10 cellular contexts compared by ENCODE assay signal in the genomic region with DNA sequence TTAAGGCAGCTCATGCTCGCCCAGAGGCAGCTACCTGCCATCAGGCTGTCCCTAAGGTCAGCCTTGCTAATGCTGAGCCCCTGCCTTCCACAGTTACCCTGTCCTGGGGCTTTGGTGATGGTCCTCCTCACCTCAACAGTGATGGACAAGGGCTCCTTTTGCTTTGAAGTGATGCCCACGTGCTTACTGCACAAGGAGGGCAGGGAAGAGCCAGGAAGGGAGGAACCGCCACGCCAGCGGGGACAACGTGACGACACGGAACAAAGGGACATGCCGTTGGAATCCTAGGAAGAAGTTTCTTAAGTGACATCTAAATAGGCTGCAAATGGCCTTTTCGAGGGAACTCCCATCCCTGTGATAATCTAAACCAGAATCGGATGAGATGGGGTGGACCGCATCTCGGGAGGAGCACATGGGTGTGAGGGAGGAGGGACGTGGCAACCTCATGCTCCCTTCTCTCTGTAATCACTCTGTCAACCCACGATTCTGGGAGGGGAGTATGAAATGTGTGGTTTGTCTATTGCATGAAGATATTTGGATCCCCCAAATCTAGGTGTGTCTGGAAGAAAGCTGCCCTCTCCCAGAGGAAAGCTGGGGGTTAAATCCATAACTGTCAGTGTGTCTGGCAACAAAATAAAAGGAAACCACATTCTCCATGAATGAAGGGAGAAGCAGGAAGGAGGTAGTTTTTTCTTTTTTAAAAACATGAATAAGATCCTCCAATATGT.
DNase-seq lines count a peak whose midpoint lies in the region; FAIRE-seq and TF ChIP-seq lines count a peak whose summit lies in the region.
"Had no signal": no experiment of that assay in that cellular context is flagged by ENCODE, and none has a peak within 500 bp of the region (broad histone marks: within the 10 kb centered on the region; RNA-seq: fewer than 3 reads in every experiment).

No MANE protein-coding gene starts in this region.

- peak overlapping the region in 1 of 2 donors; percentile 92 for H3K9ac ChIP-seq in liver (ENCODE audit: low read depth in 1 of 2, low read length in 2 of 2)

- WGBS in liver = 88% methylated on average over 15 of the region's 15 CpGs
- WGBS in small intestine, 3 donors = 79 to 90% (median 90%) methylated on average over 15 of the region's 15 CpGs

- H3K36me3 ChIP-seq in liver (ENCODE audit: control insufficient read depth in 4 of 4, insufficient read depth in 3 of 4, low read depth in 1 of 4, low read length in 3 of 4) (no peaks in the 10 kb centered on the region), small intestine (ENCODE audit: control insufficient read depth in 2 of 2, insufficient read depth in 2 of 2, low read length in 2 of 2) (no peaks in the 10 kb centered on the region)

- no peak for FAIRE-seq in small intestine (lab: Jason Lieb, UNC)

- BruUV-seq in Calu3 (replicated peaks; lab: Mats Ljungman, UMichigan) = no TSS peak

- intact Hi-C loops in Calu3 (cut with micrococcal nuclease; ENCODE audit: unreplicated experiment) = loop anchor here (5.0 kb wide), 2 partner anchors 151 to 261 kb away; no protein-coding TSS in a partner anchor

- H3K27ac ChIP-seq in angular gyrus (ENCODE audit: low read depth, low read length) (peak overlapping the region; percentile 92), liver (ENCODE audit: low read depth in 1 of 2, low read length in 2 of 2) (peak overlapping the region; percentile 92 to 98), small intestine (ENCODE audit: low read depth in 1 of 2, low read length in 1 of 2) (peak overlapping the region; percentile 36 to 96)

- H3K4me1 ChIP-seq in liver (ENCODE audit: control insufficient read depth in 4 of 4, insufficient read depth in 4 of 4, low read length in 3 of 4) (peaks cover 32 to 90% (median 68%) of the 10 kb centered on the region in 4 donors), small intestine (ENCODE audit: control insufficient read depth in 2 of 2, insufficient read depth in 1 of 2, low read depth in 1 of 2, low read length in 1 of 2) (peaks cover 18 to 52% of the 10 kb centered on the region in 2 donors)

- peaks cover 50% of the 10 kb centered on the region for H3K36me3 Mint-ChIP-seq in Calu3 (ENCODE audit: insufficient read depth, unreplicated experiment)

- DNase-seq in Calu3 (no peak), small intestine (no peak), NCI-H1436 treated with DMSO at 0.1 percent for 48 hours (lab: John Stamatoyannopoulos, UW) (no peak), NCI-H2171 treated with DMSO at 0.1 percent for 48 hours (lab: John Stamatoyannopoulos, UW) (no peak), ACHN (no peak)
- DNase-seq in stimulated activated CD4-positive, alpha-beta T cell treated with anti-CD3 and anti-CD28 coated beads, Interleukin-15, amount 100 ng/mL, for 24 hours = no peak
- DNase-seq: NCI-H69; stimulated activated naive CD8-positive, alpha-beta T cell treated with anti-CD3 and anti-CD28 coated beads, Interleukin-15, amount 100 ng/mL, for 72 hours had no signal

- H3K4me1 Mint-ChIP-seq in Calu3 (ENCODE audit: low read depth, unreplicated experiment) = peaks cover 85% of the 10 kb centered on the region

- peak overlapping the region; percentile 85 for H3K27ac Mint-ChIP-seq in Calu3 (ENCODE audit: unreplicated experiment)
- H3K27ac Mint-ChIP-seq: stimulated activated naive CD8-positive, alpha-beta T cell treated with anti-CD3 and anti-CD28 coated beads, Interleukin-15, amount 100 ng/mL, for 72 hours had no signal

- peak overlapping the region; percentile 7 for H3K4me3 Mint-ChIP-seq in Calu3 (ENCODE audit: low read depth, unreplicated experiment)
- H3K4me3 Mint-ChIP-seq: stimulated activated naive CD8-positive, alpha-beta T cell treated with anti-CD3 and anti-CD28 coated beads, Interleukin-15, amount 100 ng/mL, for 72 hours had no signal

- no peak overlapping the region for H3K4me3 ChIP-seq in liver (ENCODE audit: low read depth in 1 of 3, low read length in 3 of 3)
- no peak overlapping the region for H3K4me3 ChIP-seq in small intestine (ENCODE audit: low read depth in 1 of 2, low read length in 2 of 2)

- H3K27me3 ChIP-seq in liver (ENCODE audit: control insufficient read depth in 4 of 4, insufficient read depth in 4 of 4, low read length in 3 of 4) = no peaks in the 10 kb centered on the region
- H3K27me3 ChIP-seq in small intestine (ENCODE audit: control insufficient read depth in 2 of 2, insufficient read depth in 2 of 2, low read length in 2 of 2) = no peaks in the 10 kb centered on the region

- in situ Hi-C loops in ACHN (cut with HindIII; ENCODE audit: low pct_ligation_motif_present, low pct_unique_long_range_greater_than_20kb, low sequenced_read_pairs) = no loop called here

- no peaks in the 10 kb centered on the region for H3K9me3 Mint-ChIP-seq in Calu3 (ENCODE audit: low read depth, unreplicated experiment)
- H3K9me3 Mint-ChIP-seq: stimulated activated naive CD8-positive, alpha-beta T cell treated with anti-CD3 and anti-CD28 coated beads, Interleukin-15, amount 100 ng/mL, for 72 hours had no signal

- no peaks in the 10 kb centered on the region for H3K27me3 Mint-ChIP-seq in Calu3 (ENCODE audit: unreplicated experiment)
- H3K27me3 Mint-ChIP-seq: stimulated activated naive CD8-positive, alpha-beta T cell treated with anti-CD3 and anti-CD28 coated beads, Interleukin-15, amount 100 ng/mL, for 72 hours had no signal

- TF ChIP-seq CTCF in Calu3 (IDR thresholded peaks at IDR 0.05; ENCODE audit: unreplicated experiment) = no peak
- TF ChIP-seq CTCF in liver (IDR thresholded peaks at IDR 0.05; ENCODE audit: low read depth, low read length, missing input control) = no peak

- TF ChIP-seq RAD21 in liver (IDR thresholded peaks at IDR 0.05) = no peak

- CTCF ChIA-PET in Calu3 (lab: Charles Lee) = interaction anchor here (1.8 kb wide), 1 partner anchor 109 kb away, joined by 11 read pairs; no protein-coding TSS in a partner anchor

- H3K9me3 ChIP-seq in liver (ENCODE audit: control insufficient read depth in 4 of 4, low read length in 3 of 4) = no peaks in the 10 kb centered on the region
- H3K9me3 ChIP-seq in small intestine (ENCODE audit: control insufficient read depth, low read depth) = no peaks in the 10 kb centered on the region

TF ChIP-seq in liver, 16 proteins besides CTCF, POLR2A, EP300 and RAD21:
- TF ChIP-seq, protein P1, sequence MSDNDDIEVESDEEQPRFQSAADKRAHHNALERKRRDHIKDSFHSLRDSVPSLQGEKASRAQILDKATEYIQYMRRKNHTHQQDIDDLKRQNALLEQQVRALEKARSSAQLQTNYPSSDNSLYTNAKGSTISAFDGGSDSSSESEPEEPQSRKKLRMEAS (IDR thresholded peaks at IDR 0.05) = no peak
- no peak for TF ChIP-seq TAF1 (conservative IDR thresholded peaks at IDR 0.05)
- no peak for TF ChIP-seq FOXA2 (IDR thresholded peaks at IDR 0.05)
- no peak for TF ChIP-seq EGR1 (IDR thresholded peaks at IDR 0.05; ENCODE audit: low read depth in 2 of 2)
- TF ChIP-seq, protein P2, sequence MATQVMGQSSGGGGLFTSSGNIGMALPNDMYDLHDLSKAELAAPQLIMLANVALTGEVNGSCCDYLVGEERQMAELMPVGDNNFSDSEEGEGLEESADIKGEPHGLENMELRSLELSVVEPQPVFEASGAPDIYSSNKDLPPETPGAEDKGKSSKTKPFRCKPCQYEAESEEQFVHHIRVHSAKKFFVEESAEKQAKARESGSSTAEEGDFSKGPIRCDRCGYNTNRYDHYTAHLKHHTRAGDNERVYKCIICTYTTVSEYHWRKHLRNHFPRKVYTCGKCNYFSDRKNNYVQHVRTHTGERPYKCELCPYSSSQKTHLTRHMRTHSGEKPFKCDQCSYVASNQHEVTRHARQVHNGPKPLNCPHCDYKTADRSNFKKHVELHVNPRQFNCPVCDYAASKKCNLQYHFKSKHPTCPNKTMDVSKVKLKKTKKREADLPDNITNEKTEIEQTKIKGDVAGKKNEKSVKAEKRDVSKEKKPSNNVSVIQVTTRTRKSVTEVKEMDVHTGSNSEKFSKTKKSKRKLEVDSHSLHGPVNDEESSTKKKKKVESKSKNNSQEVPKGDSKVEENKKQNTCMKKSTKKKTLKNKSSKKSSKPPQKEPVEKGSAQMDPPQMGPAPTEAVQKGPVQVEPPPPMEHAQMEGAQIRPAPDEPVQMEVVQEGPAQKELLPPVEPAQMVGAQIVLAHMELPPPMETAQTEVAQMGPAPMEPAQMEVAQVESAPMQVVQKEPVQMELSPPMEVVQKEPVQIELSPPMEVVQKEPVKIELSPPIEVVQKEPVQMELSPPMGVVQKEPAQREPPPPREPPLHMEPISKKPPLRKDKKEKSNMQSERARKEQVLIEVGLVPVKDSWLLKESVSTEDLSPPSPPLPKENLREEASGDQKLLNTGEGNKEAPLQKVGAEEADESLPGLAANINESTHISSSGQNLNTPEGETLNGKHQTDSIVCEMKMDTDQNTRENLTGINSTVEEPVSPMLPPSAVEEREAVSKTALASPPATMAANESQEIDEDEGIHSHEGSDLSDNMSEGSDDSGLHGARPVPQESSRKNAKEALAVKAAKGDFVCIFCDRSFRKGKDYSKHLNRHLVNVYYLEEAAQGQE (IDR thresholded peaks at IDR 0.05) = no peak
- TF ChIP-seq RXRA (IDR thresholded peaks at IDR 0.05) = no peak
- TF ChIP-seq NR2F2 (IDR thresholded peaks at IDR 0.05) = no peak
- no peak for TF ChIP-seq JUND (IDR thresholded peaks at IDR 0.05)
